ENCODE assay signal across 19 cellular contexts in genomic region chr12:130881548-130881947, GRCh38. TPM values are rescaled to one million over a fixed set of nuclear protein-coding genes. Genes with fewer than 3 reads are reported as not detected.
DNase-seq lines count a peak whose midpoint lies in the region; ATAC-seq and TF ChIP-seq lines count a peak whose summit lies in the region.
"Had no signal": no experiment of that assay in that cellular context is flagged by ENCODE, and none has a peak within 500 bp of the region (broad histone marks: within the 10 kb centered on the region; RNA-seq: fewer than 3 reads in every experiment).

No MANE protein-coding gene starts in this region.

- H3K18ac ChIP-seq in IMR-90 (ENCODE audit: low read depth, low read length): no peak overlapping the region

- H3K27me3 ChIP-seq in IMR-90 (ENCODE audit: control insufficient read depth, insufficient read depth, low read length) (no peaks in the 10 kb centered on the region), testis (no peaks in the 10 kb centered on the region)
- H3K27me3 ChIP-seq: BLaER1 had no signal

- no peak for ATAC-seq in IMR-90 (ENCODE audit: low read depth)
- ATAC-seq in central memory CD8-positive, alpha-beta T cell (replicated peaks; ENCODE audit: extremely low read depth, poor library complexity, severe bottlenecking): no peak
- ATAC-seq in stimulated activated memory B cell treated with anti-CD40 and anti-IgM and Interleukin-4, amounts not matched to agents 10 μg/mL and 1 μg/mL and 100 μg/mL, for 72 hours: no peak
- ATAC-seq: CD8-positive, alpha-beta T cell; GM23338; HCT116 had no signal

- peaks cover 11% of the 10 kb centered on the region for H3K36me3 Mint-ChIP-seq in central memory CD8-positive, alpha-beta T cell (ENCODE audit: insufficient read depth)
- peaks cover 24% of the 10 kb centered on the region for H3K36me3 Mint-ChIP-seq in stimulated activated memory B cell treated with anti-CD40 and anti-IgM and Interleukin-4, amounts not matched to agents 10 μg/mL and 1 μg/mL and 100 μg/mL, for 72 hours
- peaks cover 13% of the 10 kb centered on the region for H3K36me3 Mint-ChIP-seq in activated T-helper 2 cell treated with anti-CD3 and anti-CD28 coated beads, Interferon-gamma antibody, Interleukin-2, Interleukin-4, amounts not matched to agents 10 μg/mL and 5 μg/mL and 100 μg/mL, durations not matched to agents 14 hours and 24 hours and 36 hours (ENCODE audit: low read depth)

- H3K4ac ChIP-seq in IMR-90 (ENCODE audit: low read depth, low read length): no peak overlapping the region

- H3K4me3 ChIP-seq in IMR-90 (ENCODE audit: insufficient read depth, low read depth, low read length): no peak overlapping the region
- H3K4me3 ChIP-seq in OCI-LY7 (ENCODE audit: low read depth, low read length, poor library complexity, severe bottlenecking): no peak overlapping the region
- no peak overlapping the region for H3K4me3 ChIP-seq in testis
- H3K4me3 ChIP-seq: BLaER1, GM23338 had no signal

- no peak overlapping the region for H4K91ac ChIP-seq in IMR-90 (ENCODE audit: insufficient read depth, low read depth, low read length)

- H3K56ac ChIP-seq in IMR-90 (ENCODE audit: extremely low read depth, insufficient read depth, low read length): no peak overlapping the region

- no peak overlapping the region for H2BK15ac ChIP-seq in IMR-90 (ENCODE audit: low read depth, low read length)

- no peak overlapping the region for H3K4me3 Mint-ChIP-seq in central memory CD8-positive, alpha-beta T cell
- H3K4me3 Mint-ChIP-seq in stimulated activated memory B cell treated with anti-CD40 and anti-IgM and Interleukin-4, amounts not matched to agents 10 μg/mL and 1 μg/mL and 100 μg/mL, for 72 hours: no peak overlapping the region
- H3K4me3 Mint-ChIP-seq in activated T-helper 2 cell treated with anti-CD3 and anti-CD28 coated beads, Interferon-gamma antibody, Interleukin-2, Interleukin-4, amounts not matched to agents 10 μg/mL and 5 μg/mL and 100 μg/mL, durations not matched to agents 14 hours and 24 hours and 36 hours (ENCODE audit: low read depth): no peak overlapping the region
- H3K4me3 Mint-ChIP-seq: GM23338, H9 had no signal

- peaks cover 4% of the 10 kb centered on the region for H3K27me3 Mint-ChIP-seq in central memory CD8-positive, alpha-beta T cell
- no peaks in the 10 kb centered on the region for H3K27me3 Mint-ChIP-seq in stimulated activated memory B cell treated with anti-CD40 and anti-IgM and Interleukin-4, amounts not matched to agents 10 μg/mL and 1 μg/mL and 100 μg/mL, for 72 hours
- H3K27me3 Mint-ChIP-seq in activated T-helper 2 cell treated with anti-CD3 and anti-CD28 coated beads, Interferon-gamma antibody, Interleukin-2, Interleukin-4, amounts not matched to agents 10 μg/mL and 5 μg/mL and 100 μg/mL, durations not matched to agents 14 hours and 24 hours and 36 hours (ENCODE audit: low read depth): no peaks in the 10 kb centered on the region
- H3K27me3 Mint-ChIP-seq: B cell; CD4-positive, CD25-positive, alpha-beta regulatory T cell had no signal

- H2AFZ ChIP-seq in IMR-90 (replicated peaks; ENCODE audit: low read length, poor library complexity) (no peak overlapping the region), OCI-LY7 (ENCODE audit: low read length) (no peak overlapping the region)
- H2AFZ ChIP-seq: GM23338 had no signal

- TF ChIP-seq CTCF in IMR-90 (conservative IDR thresholded peaks at IDR 0.05; ENCODE audit: low read depth, low read length) (no peak), OCI-LY7 (conservative IDR thresholded peaks at IDR 0.05; ENCODE audit: low read length) (no peak), testis (IDR thresholded peaks at IDR 0.05) (no peak)

- H2BK5ac ChIP-seq in IMR-90 (ENCODE audit: low read depth, low read length, poor library complexity, severe bottlenecking): no peak overlapping the region

- H3K36me3 ChIP-seq in IMR-90 (ENCODE audit: control insufficient read depth, insufficient read depth, low read length) (no peaks in the 10 kb centered on the region; the same call in 1 of the 2 replicates), OCI-LY7 (ENCODE audit: insufficient read depth, low read length) (peaks cover 17% of the 10 kb centered on the region), testis (ENCODE audit: low read depth, missing control alignments) (no peaks in the 10 kb centered on the region)

- no peak overlapping the region for H2BK20ac ChIP-seq in IMR-90 (ENCODE audit: low read depth, low read length)

- H4K20me1 ChIP-seq in IMR-90 (ENCODE audit: insufficient read depth, low read length) (peaks cover 7% of the 10 kb centered on the region; the same call in 1 of the 2 replicates), OCI-LY7 (ENCODE audit: insufficient read depth, low read length) (peaks cover 8% of the 10 kb centered on the region)

- dilution Hi-C loops in IMR-90 (cut with HindIII; ENCODE audit: low sequenced_read_pairs, unreplicated experiment): no loop called here

- peak overlapping the region; percentile 0 for H3K27ac Mint-ChIP-seq in central memory CD8-positive, alpha-beta T cell (ENCODE audit: low read depth)
- peak overlapping the region; percentile 96 for H3K27ac Mint-ChIP-seq in stimulated activated memory B cell treated with anti-CD40 and anti-IgM and Interleukin-4, amounts not matched to agents 10 μg/mL and 1 μg/mL and 100 μg/mL, for 72 hours
- H3K27ac Mint-ChIP-seq in activated T-helper 2 cell treated with anti-CD3 and anti-CD28 coated beads, Interferon-gamma antibody, Interleukin-2, Interleukin-4, amounts not matched to agents 10 μg/mL and 5 μg/mL and 100 μg/mL, durations not matched to agents 14 hours and 24 hours and 36 hours: no peak overlapping the region
- H3K27ac Mint-ChIP-seq: CD8-positive, alpha-beta T cell; GM23338 had no signal

- H3K4me2 ChIP-seq in IMR-90 (ENCODE audit: low read depth, low read length) (no peak overlapping the region), OCI-LY7 (ENCODE audit: low read length) (peak overlapping the region; percentile 95; the same call in 1 of the 2 replicates)
- H3K4me2 ChIP-seq: GM23338 had no signal

- no peak overlapping the region for H4K8ac ChIP-seq in IMR-90 (ENCODE audit: low read depth in 2 of 2, low read length in 2 of 2)

- peaks cover 6% of the 10 kb centered on the region; the same call in 1 of the 2 replicates for H3K9me1 ChIP-seq in IMR-90 (ENCODE audit: insufficient read depth, low read length)

- H4K5ac ChIP-seq in IMR-90 (ENCODE audit: low read depth, low read length): no peak overlapping the region

- peaks cover 0 to 2% of the 10 kb centered on the region in 2 experiments; a peak in 1 of 4 replicates for H3K79me1 ChIP-seq in IMR-90 (ENCODE audit: low read depth in 1 of 2, low read length in 2 of 2)

- no peak overlapping the region for H2BK120ac ChIP-seq in IMR-90 (ENCODE audit: low read depth, low read length)

- H3K4me1 ChIP-seq in IMR-90 (ENCODE audit: control insufficient read depth, insufficient read depth, low read length): no peaks in the 10 kb centered on the region
- peaks cover 48% of the 10 kb centered on the region for H3K4me1 ChIP-seq in OCI-LY7 (ENCODE audit: insufficient read depth, low read length, poor library complexity, severe bottlenecking)
- H3K4me1 ChIP-seq in testis: no peaks in the 10 kb centered on the region

- peaks cover 32% of the 10 kb centered on the region for H3K4me1 Mint-ChIP-seq in central memory CD8-positive, alpha-beta T cell
- peaks cover 47% of the 10 kb centered on the region for H3K4me1 Mint-ChIP-seq in stimulated activated memory B cell treated with anti-CD40 and anti-IgM and Interleukin-4, amounts not matched to agents 10 μg/mL and 1 μg/mL and 100 μg/mL, for 72 hours
- peaks cover 34% of the 10 kb centered on the region for H3K4me1 Mint-ChIP-seq in activated T-helper 2 cell treated with anti-CD3 and anti-CD28 coated beads, Interferon-gamma antibody, Interleukin-2, Interleukin-4, amounts not matched to agents 10 μg/mL and 5 μg/mL and 100 μg/mL, durations not matched to agents 14 hours and 24 hours and 36 hours (ENCODE audit: low read depth)

- peaks cover 11% of the 10 kb centered on the region for H3K79me2 ChIP-seq in OCI-LY7 (ENCODE audit: insufficient read depth, low read depth, low read length)

- H3K9me3 ChIP-seq in IMR-90 (ENCODE audit: control insufficient read depth, insufficient read depth, low read length) (no peaks in the 10 kb centered on the region), OCI-LY7 (ENCODE audit: low read length) (no peaks in the 10 kb centered on the region), testis (no peaks in the 10 kb centered on the region)
- H3K9me3 ChIP-seq: BLaER1, Caco-2 had no signal

- H2AK9ac ChIP-seq in IMR-90 (replicated peaks; ENCODE audit: low read depth, low read length, poor library complexity): no peak overlapping the region

- H3K14ac ChIP-seq in IMR-90 (replicated peaks; ENCODE audit: low read depth, low read length): no peak overlapping the region

- H3K27ac ChIP-seq in IMR-90 (ENCODE audit: insufficient read depth, low read length): no peak overlapping the region
- no peak overlapping the region for H3K27ac ChIP-seq in OCI-LY7 (ENCODE audit: low read depth, low read length, poor library complexity, severe bottlenecking)
- H3K27ac ChIP-seq in testis: no peak overlapping the region
- H3K27ac ChIP-seq: BLaER1, C4-2B had no signal

- no peak for DNase-seq in IMR-90
- DNase-seq in OCI-LY7 (ENCODE audit: low spot score): no peak
- no peak for DNase-seq in central memory CD8-positive, alpha-beta T cell (ENCODE audit: low spot score in 2 of 2)
- DNase-seq in testis: no peak
- no peak for DNase-seq in NCI-H748 (lab: John Stamatoyannopoulos, UW; ENCODE audit: unreplicated experiment)
- no peak for DNase-seq in activated T-helper 2 cell treated with anti-CD3 and anti-CD28 coated beads, Interferon-gamma antibody, Interleukin-2, Interleukin-4, amounts not matched to agents 10 μg/mL and 5 μg/mL and 100 μg/mL, durations not matched to agents 14 hours and 24 hours and 36 hours (ENCODE audit: low spot score)
- DNase-seq: Caco-2; CD4-positive, CD25-positive, alpha-beta regulatory T cell; CD8-positive, alpha-beta T cell; DMS53; DMS79 treated with DMSO at 0.1 percent for 48 hours; GF-D8; H9 had no signal

- POLR2A ChIA-PET in IMR-90 (lab: Charles Lee; ENCODE audit: unreplicated experiment) (no interaction called here), OCI-LY7 (lab: Charles Lee) (interaction anchor here (0.7 kb wide), 1 partner anchor 92 kb away, joined by 3 read pairs; no protein-coding TSS in a partner anchor)

- H2AK5ac ChIP-seq in IMR-90 (ENCODE audit: low read depth, low read length): no peak overlapping the region

- no CpG with 5 or more reads among the region's 1 CpG for WGBS in IMR-90 (ENCODE audit: extremely low coverage in 2 of 2, insufficient read length in 1 of 2), 2 experiments
- WGBS in testis, 2 donors: 86 to 94% methylated on average over 1 of the region's 1 CpG

- no peak for TF ChIP-seq RAD21 in IMR-90 (IDR thresholded peaks at IDR 0.05; ENCODE audit: low read length)

- no peak overlapping the region for H3K23ac ChIP-seq in IMR-90 (ENCODE audit: low read depth, low read length)

- TF ChIP-seq POLR2A in IMR-90 (IDR thresholded peaks at IDR 0.05; ENCODE audit: low read depth, low read length) (no peak), testis (IDR thresholded peaks at IDR 0.05) (no peak)

- intact Hi-C loops in IMR-90 (cut with micrococcal nuclease) (no loop called here), OCI-LY7 (cut with micrococcal nuclease; ENCODE audit: unreplicated experiment) (no loop called here), testis (cut with DNase I; ENCODE audit: low total_unique reads) (no loop called here)
- intact Hi-C loops in activated T-helper 2 cell treated with anti-CD3 and anti-CD28 coated beads, Interferon-gamma antibody, Interleukin-2, Interleukin-4, amounts not matched to agents 10 μg/mL and 5 μg/mL and 100 μg/mL, durations not matched to agents 14 hours and 24 hours and 36 hours (cut with micrococcal nuclease): no loop called here

- H3K9ac ChIP-seq in IMR-90 (ENCODE audit: low read depth, low read length): no peak overlapping the region

- CTCF ChIA-PET in IMR-90 (lab: Yijun Ruan, JAX): no interaction called here
- CTCF ChIA-PET in OCI-LY7 (lab: Charles Lee; ENCODE audit: unreplicated experiment): no interaction called here

- in situ Hi-C loops in IMR-90 (cut with MboI; ENCODE audit: low sequenced_read_pairs): no loop called here

- H3K9me2 ChIP-seq in OCI-LY7 (ENCODE audit: insufficient read depth, low read length): no peaks in the 10 kb centered on the region

- BruUV-seq in IMR-90 (replicated peaks; lab: Mats Ljungman, UMichigan) (no TSS peak), OCI-LY7 (replicated peaks; lab: Mats Ljungman, UMichigan) (no TSS peak)

- H3K9me3 Mint-ChIP-seq in central memory CD8-positive, alpha-beta T cell: no peaks in the 10 kb centered on the region
- no peaks in the 10 kb centered on the region for H3K9me3 Mint-ChIP-seq in stimulated activated memory B cell treated with anti-CD40 and anti-IgM and Interleukin-4, amounts not matched to agents 10 μg/mL and 1 μg/mL and 100 μg/mL, for 72 hours
- H3K9me3 Mint-ChIP-seq in activated T-helper 2 cell treated with anti-CD3 and anti-CD28 coated beads, Interferon-gamma antibody, Interleukin-2, Interleukin-4, amounts not matched to agents 10 μg/mL and 5 μg/mL and 100 μg/mL, durations not matched to agents 14 hours and 24 hours and 36 hours: no peaks in the 10 kb centered on the region
- H3K9me3 Mint-ChIP-seq: CD8-positive, alpha-beta T cell; GM23338; H9 had no signal

RNA-seq across cellular contexts. Expression of gene RAN, which starts 9.7 kb away (rescaled TPM):
- total RNA-seq in IMR-90 (2012; rRNA removed) (898 and 910 TPM in 2 replicates), OCI-LY7 (2022) (1,734 and 1,957 TPM in 2 replicates), testis (100 to 1,000 TPM; 289 to 304 TPM)
- polyA plus RNA-seq in IMR-90 (2012; rRNA removed) (984 and 1,062 TPM in 2 replicates), testis (ENCODE audit: insufficient read depth, low read depth, low replicate concordance) (966 TPM)
- 147 and 655 TPM in 2 replicates for polyA plus RNA-seq in IMR-90 (2012; cell fraction: cytosol; rRNA removed)
- 78.5 and 464 TPM in 2 replicates for polyA plus RNA-seq in IMR-90 (2012; cell fraction: nucleus; rRNA removed; ENCODE audit: low replicate concordance)
- total RNA-seq in OCI-LY7 (2014; rRNA removed; shearing (Covaris generic)): 1,462 and 1,858 TPM in 2 replicates
- 1,905 and 1,953 TPM in 2 replicates for total RNA-seq in activated T-helper 2 cell treated with anti-CD3 and anti-CD28 coated beads, Interferon-gamma antibody, Interleukin-2, Interleukin-4, amounts not matched to agents 10 μg/mL and 5 μg/mL and 100 μg/mL, durations not matched to agents 14 hours and 24 hours and 36 hours

RNA-seq across cellular contexts. Expression of gene STX2, which starts 42.5 kb away (rescaled TPM):
- total RNA-seq in IMR-90 (2012; rRNA removed) (26.9 and 42.8 TPM in 2 replicates), OCI-LY7 (2022) (18.3 and 18.9 TPM in 2 replicates), testis (10 to 100 TPM; 27.3 to 33.5 TPM)
- polyA plus RNA-seq in IMR-90 (2012; rRNA removed) (26.9 and 32.5 TPM in 2 replicates), testis (ENCODE audit: insufficient read depth, low read depth, low replicate concordance) (39.5 TPM)
- 7.6 and 10.3 TPM in 2 replicates for polyA plus RNA-seq in IMR-90 (2012; cell fraction: cytosol; rRNA removed)
- polyA plus RNA-seq in IMR-90 (2012; cell fraction: nucleus; rRNA removed; ENCODE audit: low replicate concordance): 5.6 and 28.5 TPM in 2 replicates
- 19.2 and 20.0 TPM in 2 replicates for total RNA-seq in OCI-LY7 (2014; rRNA removed; shearing (Covaris generic))
- 19.6 and 19.9 TPM in 2 replicates for total RNA-seq in activated T-helper 2 cell treated with anti-CD3 and anti-CD28 coated beads, Interferon-gamma antibody, Interleukin-2, Interleukin-4, amounts not matched to agents 10 μg/mL and 5 μg/mL and 100 μg/mL, durations not matched to agents 14 hours and 24 hours and 36 hours
